In genomic region chr17:13940858-13941665, GRCh38 we compare ENCODE assay signal across 1 cellular context.
A peak's percentile ranks its signal among the peaks of the same experiment; 100 is the strongest.
TF ChIP-seq lines count a peak whose summit lies in the region.

No MANE protein-coding gene starts in this region.

TF ChIP-seq in K562, 482 proteins besides CTCF, POLR2A, EP300 and RAD21 (continued from another document and continues in another):
- TF ChIP-seq TAF15 (IDR thresholded peaks at IDR 0.05; ENCODE audit: low read depth, low read length): no peak
- no peak for TF ChIP-seq CAMTA2 (CRISPR knock-in tag; conservative IDR thresholded peaks at IDR 0.05)
- no peak for TF ChIP-seq MCM3 (IDR thresholded peaks at IDR 0.05)
- no peak for TF ChIP-seq SRF (CRISPR knock-in tag; IDR thresholded peaks at IDR 0.05)
- TF ChIP-seq FOXK1 (CRISPR knock-in tag; IDR thresholded peaks at IDR 0.05; ENCODE audit: borderline replicate concordance): no peak
- peak; percentile 89 for TF ChIP-seq NR2C1 (IDR thresholded peaks at IDR 0.05)
- peak; percentile 96 for TF ChIP-seq NR2C1 (tag; IDR thresholded peaks at IDR 0.05)
- no peak for TF ChIP-seq ZNF57 (CRISPR knock-in tag; IDR thresholded peaks at IDR 0.05)
- TF ChIP-seq NCOA4 (IDR thresholded peaks at IDR 0.05; ENCODE audit: partially characterized antibody): no peak
- TF ChIP-seq MAX (CRISPR knock-in tag; IDR thresholded peaks at IDR 0.05): no peak
- no peak for TF ChIP-seq ZBTB12 (CRISPR knock-in tag; IDR thresholded peaks at IDR 0.05)
- no peak for TF ChIP-seq GATAD2B (IDR thresholded peaks at IDR 0.05; ENCODE audit: borderline replicate concordance)
- TF ChIP-seq MYC (IDR thresholded peaks at IDR 0.05; ENCODE audit: low read depth, low read length): no peak
- no peak for TF ChIP-seq MYC (CRISPR knock-in tag; IDR thresholded peaks at IDR 0.05; ENCODE audit: borderline replicate concordance, low read depth)
- TF ChIP-seq RERE (CRISPR knock-in tag; IDR thresholded peaks at IDR 0.05; ENCODE audit: borderline replicate concordance): no peak
- TF ChIP-seq PREB (CRISPR knock-in tag; IDR thresholded peaks at IDR 0.05): no peak
- TF ChIP-seq CCAR2 (IDR thresholded peaks at IDR 0.05; ENCODE audit: low read depth, low read length): no peak
- no peak for TF ChIP-seq EGR1 (conservative IDR thresholded peaks at IDR 0.05)
- no peak for TF ChIP-seq TFE3 (CRISPR knock-in tag; IDR thresholded peaks at IDR 0.05)
- no peak for TF ChIP-seq RAD51 (IDR thresholded peaks at IDR 0.05; ENCODE audit: borderline replicate concordance, low read depth)
- no peak for TF ChIP-seq KLF6 (CRISPR knock-in tag; IDR thresholded peaks at IDR 0.05; ENCODE audit: borderline replicate concordance)
- TF ChIP-seq CEBPG (CRISPR knock-in tag; IDR thresholded peaks at IDR 0.05): no peak
- TF ChIP-seq CEBPG (tag; conservative IDR thresholded peaks at IDR 0.05 in 1 of 2, IDR thresholded peaks at IDR 0.05 in 1 of 2): no peak
- TF ChIP-seq ARHGAP35 (IDR thresholded peaks at IDR 0.05; ENCODE audit: partially characterized antibody): no peak
- TF ChIP-seq ZC3H4 (CRISPR knock-in tag; IDR thresholded peaks at IDR 0.05; ENCODE audit: borderline replicate concordance): no peak
- TF ChIP-seq CUX1 (CRISPR knock-in tag; IDR thresholded peaks at IDR 0.05): no peak
- no peak for TF ChIP-seq BCL6 (CRISPR knock-in tag; IDR thresholded peaks at IDR 0.05)
- no peak for TF ChIP-seq ZHX1 (conservative IDR thresholded peaks at IDR 0.05; ENCODE audit: low read length)
- TF ChIP-seq ZNF780A (CRISPR knock-in tag; IDR thresholded peaks at IDR 0.05): no peak
- no peak for TF ChIP-seq LEF1 (IDR thresholded peaks at IDR 0.05)
- no peak for TF ChIP-seq GATAD2A (IDR thresholded peaks at IDR 0.05)
- TF ChIP-seq ASH1L (IDR thresholded peaks at IDR 0.05; ENCODE audit: borderline replicate concordance, low read depth, partially characterized antibody): no peak
